Comparison of ENCODE assay signal across 1 cellular context in the genomic region with DNA sequence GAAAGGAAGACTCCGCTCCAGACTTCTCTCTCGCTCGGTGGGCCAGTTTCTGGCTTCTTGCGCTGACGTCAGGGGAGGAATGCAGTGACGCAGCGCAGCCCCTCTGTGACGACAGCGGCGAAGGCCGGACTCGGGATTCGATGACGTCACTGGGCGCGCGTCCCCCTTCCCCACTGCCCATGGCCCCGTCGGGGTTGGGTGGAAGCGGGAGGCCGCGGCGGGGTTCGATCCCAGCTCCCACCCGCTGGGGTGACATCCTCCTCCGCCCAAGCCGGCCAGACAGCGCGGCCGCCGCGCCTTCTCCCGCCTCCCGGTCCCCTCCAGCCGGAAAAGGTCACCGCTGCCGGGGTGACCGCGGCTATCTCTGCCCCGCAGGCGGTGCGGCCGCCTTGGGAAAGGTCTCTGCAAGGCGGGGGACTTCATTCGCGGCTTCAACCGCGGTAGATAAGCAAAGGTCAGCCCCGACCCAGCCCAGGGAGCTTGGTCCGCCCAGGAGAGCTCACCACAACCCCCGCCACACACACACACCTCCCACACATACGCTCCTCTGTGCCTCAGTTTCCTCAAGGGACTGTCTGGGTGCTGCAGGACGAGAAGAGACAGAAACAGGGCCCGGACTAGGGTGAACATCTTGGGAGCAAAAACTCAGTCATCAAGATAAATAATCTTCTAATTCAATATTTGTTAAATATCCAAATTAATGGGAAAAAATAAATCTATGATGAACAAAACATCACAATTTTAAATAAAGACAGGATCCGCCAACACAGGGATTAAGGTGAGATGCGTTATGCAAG.
TF ChIP-seq lines count a peak whose summit lies in the region.

No MANE protein-coding gene starts in this region.

TF ChIP-seq in HCT116, 20 proteins besides CTCF, POLR2A, EP300 and RAD21 (continued from another document):
- TF ChIP-seq YY1 (IDR thresholded peaks at IDR 0.05; ENCODE audit: extremely low read depth, insufficient replicate concordance, low read depth, low read length) (peak; percentile 68), POLR2AphosphoS5 (IDR thresholded peaks at IDR 0.05; ENCODE audit: low read depth, low read length) (peak; percentile 67), SIN3A (IDR thresholded peaks at IDR 0.05; ENCODE audit: low read depth) (no peak)
